ENCODE assay signal across 8 cellular contexts in the genomic region with DNA sequence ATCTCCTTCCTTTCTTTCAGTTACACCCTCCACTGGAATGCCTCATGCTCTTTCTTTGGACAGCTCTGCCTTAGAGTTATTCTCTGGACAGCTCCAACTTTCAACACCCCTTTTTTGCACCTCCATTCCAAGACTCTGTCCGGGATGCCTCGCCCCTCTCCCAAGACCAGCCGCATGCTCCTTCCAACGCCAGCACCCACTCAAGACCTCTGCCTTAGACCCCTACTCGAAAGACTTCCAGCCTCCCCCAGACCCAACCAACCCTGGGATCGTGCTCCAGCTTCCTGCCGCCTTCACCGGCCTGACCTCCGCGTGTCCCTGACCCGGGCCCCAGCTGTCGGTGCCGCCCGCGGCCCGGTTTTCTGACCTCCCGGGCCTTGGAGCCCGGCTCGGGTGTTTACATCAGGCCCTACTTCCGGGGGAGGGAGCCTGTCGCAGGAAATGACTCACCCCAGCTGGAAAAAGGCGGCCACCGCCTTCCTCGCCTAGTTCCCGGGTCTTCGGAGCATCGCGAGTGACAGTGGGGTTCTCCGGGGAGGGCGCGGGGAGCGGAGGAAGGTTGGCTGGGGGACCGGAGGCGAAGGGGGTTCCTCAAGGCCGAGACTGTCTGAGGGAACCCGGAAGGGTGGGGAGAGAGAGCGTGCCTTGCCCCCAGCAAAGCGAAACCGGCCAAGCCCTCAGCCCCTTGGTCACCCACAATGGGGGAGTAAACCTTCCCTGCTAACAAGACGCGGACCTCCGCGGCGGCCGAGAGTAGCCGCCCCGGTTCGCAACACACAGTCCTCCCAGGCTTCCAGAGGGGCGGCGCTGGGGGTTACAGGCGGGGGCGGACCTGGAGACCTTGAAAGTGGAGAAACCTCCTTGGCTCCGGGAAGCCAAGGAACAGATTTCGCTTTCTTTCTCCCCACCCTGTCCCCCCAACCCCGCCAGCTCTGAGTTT. TPM values are rescaled to one million over a fixed set of nuclear protein-coding genes. Genes with fewer than 3 reads are reported as not detected.
DNase-seq lines count a peak whose midpoint lies in the region; ATAC-seq and TF ChIP-seq lines count a peak whose summit lies in the region.

A gene (minus strand): TSS at position 399 of the 940 bp plus-strand sequence. CDS start 1,792 bp downstream, outside the sequence.

- H3K9me3 ChIP-seq in CD8-positive, alpha-beta memory T cell (ENCODE audit: low read length) = no peaks in the 10 kb centered on the region
- H3K9me3 ChIP-seq in osteoblast (ENCODE audit: low read depth, low read length) = no peaks in the 10 kb centered on the region
- H3K9me3 ChIP-seq in testis = no peaks in the 10 kb centered on the region

- TF ChIP-seq CTCF in KMS-11 (conservative IDR thresholded peaks at IDR 0.05; ENCODE audit: low read depth, low read length) (no peak), osteoblast (IDR thresholded peaks at IDR 0.05; ENCODE audit: extremely low read depth, low read depth, low read length) (no peak), testis (IDR thresholded peaks at IDR 0.05) (no peak)

- CTCF ChIA-PET in CD8-positive, alpha-beta memory T cell (lab: Charles Lee) = interaction anchor here (0.7 to 2.0 kb wide), 3 partner anchors 76 to 185 kb away, joined by 3 to 6 read pairs (median 4); no protein-coding TSS in a partner anchor

- peaks cover 0 to 3% of the 10 kb centered on the region in 2 donors for H3K27me3 Mint-ChIP-seq in CD8-positive, alpha-beta memory T cell

- no peak for TF ChIP-seq POLR2A in testis (IDR thresholded peaks at IDR 0.05)

- peak; percentile 74 for ATAC-seq in GM21381 (IDR thresholded peaks at IDR 0.05; ENCODE audit: unreplicated experiment)
- ATAC-seq in activated naive CD4-positive, alpha-beta T cell treated with anti-CD3 and anti-CD28 coated beads, Interleukin-2, amount 50 U/mL, for 72 hours = peak; percentile 89 to 92

- no peaks in the 10 kb centered on the region for H4K20me1 ChIP-seq in KMS-11 (ENCODE audit: insufficient read depth)
- no peaks in the 10 kb centered on the region for H4K20me1 ChIP-seq in osteoblast (ENCODE audit: insufficient read depth, low read length)

- peaks cover 0 to 15% (median 11%) of the 10 kb centered on the region in 3 donors for H3K4me1 Mint-ChIP-seq in CD8-positive, alpha-beta memory T cell

- no peaks in the 10 kb centered on the region for H3K36me3 ChIP-seq in CD8-positive, alpha-beta memory T cell (ENCODE audit: insufficient read depth, low read length)
- no peaks in the 10 kb centered on the region for H3K36me3 ChIP-seq in KMS-11 (ENCODE audit: insufficient read depth)
- peaks cover 3% of the 10 kb centered on the region for H3K36me3 ChIP-seq in osteoblast (ENCODE audit: insufficient read depth, low read length)
- no peaks in the 10 kb centered on the region for H3K36me3 ChIP-seq in testis (ENCODE audit: low read depth, missing control alignments)

- DNase-seq in CD8-positive, alpha-beta memory T cell = peak; percentile 57 to 84 (median 69)
- peak; percentile 17 for DNase-seq in SKM-1 treated with dmso at 0.1 percent for 144 hours (lab: John Stamatoyannopoulos, UW; ENCODE audit: unreplicated experiment)
- DNase-seq in activated naive CD4-positive, alpha-beta T cell treated with anti-CD3 and anti-CD28 coated beads, Interleukin-2, amount 50 U/mL, for 72 hours (ENCODE audit: low spot score in 2 of 2) = peak; percentile 55 to 78
- DNase-seq in glomerular endothelial cell (ENCODE audit: extremely low read depth, low read depth, low spot score) = no peak
- DNase-seq in osteoblast (ENCODE audit: insufficient read length, low spot score, missing footprints) = peak; percentile 97
- peak; percentile 82 for DNase-seq in testis

- peak within 1 kb of the TSS; percentile 95 to 100 (median 99) for H3K27ac Mint-ChIP-seq in CD8-positive, alpha-beta memory T cell
- peak within 1 kb of the TSS; percentile 95 to 99 for H3K27ac Mint-ChIP-seq in activated naive CD4-positive, alpha-beta T cell treated with anti-CD3 and anti-CD28 coated beads, Interleukin-2, amount 50 U/mL, for 72 hours

- no peaks in the 10 kb centered on the region for H3K9me3 Mint-ChIP-seq in CD8-positive, alpha-beta memory T cell
- no peaks in the 10 kb centered on the region for H3K9me3 Mint-ChIP-seq in activated naive CD4-positive, alpha-beta T cell treated with anti-CD3 and anti-CD28 coated beads, Interleukin-2, amount 50 U/mL, for 72 hours

- H3K79me2 ChIP-seq in KMS-11 (ENCODE audit: insufficient read depth, low read depth) (no peaks in the 10 kb centered on the region), osteoblast (ENCODE audit: insufficient read depth, low read length) (peaks cover 10% of the 10 kb centered on the region)

- intact Hi-C loops in testis (cut with DNase I; ENCODE audit: low total_unique reads) = no loop called here

- H3K27ac ChIP-seq in CD8-positive, alpha-beta memory T cell (ENCODE audit: low read depth, low read length) = peak within 1 kb of the TSS; percentile 92
- peak within 1 kb of the TSS; percentile 56 for H3K27ac ChIP-seq in KMS-11
- H3K27ac ChIP-seq in osteoblast (ENCODE audit: low read depth, low read length) = peak within 1 kb of the TSS; percentile 75
- peak within 1 kb of the TSS; percentile 86 to 91 for H3K27ac ChIP-seq in testis

- 0 to 1% methylated on average over 17 to 40 of the region's 55 CpGs for WGBS in testis, 2 donors

- peak within 1 kb of the TSS; percentile 87 for H2AFZ ChIP-seq in KMS-11 (ENCODE audit: low read depth)
- H2AFZ ChIP-seq in osteoblast (ENCODE audit: low read length) = peak within 1 kb of the TSS; percentile 61

- H3K9ac ChIP-seq in KMS-11 = peak within 1 kb of the TSS; percentile 66; the same call in 1 of the 2 replicates

- H3K4me3 Mint-ChIP-seq in CD8-positive, alpha-beta memory T cell = peak within 1 kb of the TSS; percentile 81 to 95 (median 92)

- H3K4me3 ChIP-seq in CD8-positive, alpha-beta memory T cell (ENCODE audit: low read length) = peak within 1 kb of the TSS; percentile 75
- H3K4me3 ChIP-seq in KMS-11 (IDR thresholded peaks at IDR 0.05; ENCODE audit: insufficient read depth, low read depth, low read length) (no peak within 1 kb of the TSS), osteoblast (ENCODE audit: insufficient read depth, low read length) (peak within 1 kb of the TSS; percentile 79), testis (peak within 1 kb of the TSS; percentile 59 to 67)

- H3K36me3 Mint-ChIP-seq in CD8-positive, alpha-beta memory T cell = peaks cover 0 to 41% (median 0%) of the 10 kb centered on the region in 3 donors
- peaks cover 0 to 7% of the 10 kb centered on the region in 2 donors for H3K36me3 Mint-ChIP-seq in activated naive CD4-positive, alpha-beta T cell treated with anti-CD3 and anti-CD28 coated beads, Interleukin-2, amount 50 U/mL, for 72 hours

- peak within 1 kb of the TSS; percentile 76 for H3K4me2 ChIP-seq in KMS-11
- H3K4me2 ChIP-seq in osteoblast (ENCODE audit: insufficient read depth, low read length) = peak within 1 kb of the TSS; percentile 86

- H3K4me1 ChIP-seq in CD8-positive, alpha-beta memory T cell (ENCODE audit: insufficient read depth, low read length) = peaks cover 7% of the 10 kb centered on the region
- H3K4me1 ChIP-seq in KMS-11 (ENCODE audit: low read depth, poor library complexity, severe bottlenecking) (no peaks in the 10 kb centered on the region), osteoblast (ENCODE audit: insufficient read depth, low read length) (no peaks in the 10 kb centered on the region), testis (no peaks in the 10 kb centered on the region)

- H3K27me3 ChIP-seq in CD8-positive, alpha-beta memory T cell (ENCODE audit: insufficient read depth, low read length, poor library complexity, severe bottlenecking) = no peaks in the 10 kb centered on the region
- H3K27me3 ChIP-seq in KMS-11 (ENCODE audit: insufficient read depth, low read depth) (no peaks in the 10 kb centered on the region), osteoblast (ENCODE audit: insufficient read depth, low read length) (no peaks in the 10 kb centered on the region), testis (no peaks in the 10 kb centered on the region)

- POLR2A ChIA-PET in CD8-positive, alpha-beta memory T cell (lab: Charles Lee) = interaction anchor here (0.5 to 1.6 kb wide), 7 partner anchors 29 to 541 kb away, joined by 3 to 8 read pairs (median 3); a partner anchor contains a TSS

RNA-seq across cellular contexts. Expression of the gene that starts here (rescaled TPM):
- total RNA-seq in CD8-positive, alpha-beta memory T cell = 10 to 100 TPM; 41.4 to 46.2 TPM
- 56.9 TPM for polyA plus RNA-seq in CD8-positive, alpha-beta memory T cell
- total RNA-seq in activated naive CD4-positive, alpha-beta T cell treated with anti-CD3 and anti-CD28 coated beads, Interleukin-2, amount 50 U/mL, for 72 hours = 10 to 100 TPM; 24.6 to 57.5 TPM
- 33.4 and 49.3 TPM in 2 replicates for total RNA-seq in glomerular endothelial cell
- 86.5 and 97.5 TPM in 2 replicates for total RNA-seq in osteoblast
- total RNA-seq in testis = 10 to 100 TPM; 43.2 to 52.0 TPM
- polyA plus RNA-seq in testis (ENCODE audit: insufficient read depth, low read depth, low replicate concordance) = 27.1 TPM
